20 cellular contexts compared by ENCODE assay signal in genomic region chr5:33041586-33041985, GRCh38.
"Had no signal": no experiment of that assay in that cellular context is flagged by ENCODE, and none has a peak within 500 bp of the region (broad histone marks: within the 10 kb centered on the region; RNA-seq: fewer than 3 reads in every experiment).

No MANE protein-coding gene starts in this region.

- H3K36me3 ChIP-seq: MG63, SJCRH30 had no signal

- H3K27ac ChIP-seq: SJCRH30 had no signal

- H3K4me3 ChIP-seq: MG63, SJCRH30 had no signal

- DNase-seq: Karpas-422, KG1, MG63, NCI-H1092, NCI-H1105 treated with DMSO at 0.1 percent for 48 hours, NCI-H1417 treated with DMSO at 0.1 percent for 48 hours, NCI-H187, NCI-H2029, NCI-H2081 treated with DMSO at 0.1 percent for 48 hours, NCI-H2171, NCI-H226, NCI-H446, NCI-H510A, NCI-H524 treated with DMSO at 0.1 percent for 48 hours, NCI-H69, NCI-H774, RPMI8226, SHP77, SJCRH30 had no signal

- H3K4me1 ChIP-seq: SJCRH30 had no signal

- ATAC-seq: SK-N-SH treated with all-trans-retinoic acid at 6 μM for 48 hours had no signal

- H3K27me3 ChIP-seq: MG63, SJCRH30 had no signal
